ENCODE assay signal across 8 cellular contexts in genomic region chr17:77140166-77140877, GRCh38. TPM values are rescaled to one million over a fixed set of nuclear protein-coding genes. Genes with fewer than 3 reads are reported as not detected.
DNase-seq lines count a peak whose midpoint lies in the region; ATAC-seq and TF ChIP-seq lines count a peak whose summit lies in the region.

No MANE protein-coding gene starts in this region.

- H3K27me3 Mint-ChIP-seq in IgD-negative memory B cell: peaks cover 2% of the 10 kb centered on the region

- peaks cover 25% of the 10 kb centered on the region for H3K4me1 ChIP-seq in mucosa of stomach (ENCODE audit: control insufficient read depth, insufficient read depth, low read length)

- H3K4me3 Mint-ChIP-seq in IgD-negative memory B cell: peak overlapping the region; percentile 73 to 97 (median 88)

- H3K9me3 ChIP-seq in mucosa of stomach (ENCODE audit: control insufficient read depth, low read length): peaks cover 4% of the 10 kb centered on the region

- H3K9me3 Mint-ChIP-seq in IgD-negative memory B cell: peaks cover 0 to 4% (median 0%) of the 10 kb centered on the region in 3 donors

- no peaks in the 10 kb centered on the region for H3K27me3 ChIP-seq in mucosa of stomach (ENCODE audit: control insufficient read depth, insufficient read depth, low read length)

- DNase-seq in DMS153 treated with DMSO at 0.1 percent for 48 hours (lab: John Stamatoyannopoulos, UW; ENCODE audit: unreplicated experiment): peak; percentile 95
- DNase-seq in OCI-M1 (lab: John Stamatoyannopoulos, UW): peak; percentile 99
- DNase-seq in activated T-cell treated with anti-CD3 and anti-CD28 coated beads, Interleukin-2, amount 50 U/mL, for 1 hour: peak; percentile 99
- peak; percentile 99 to 100 for DNase-seq in erythroblast (lab: John Stamatoyannopoulos, UW)
- DNase-seq in stimulated activated CD8-positive, alpha-beta memory T cell treated with anti-CD3 and anti-CD28 coated beads, Interleukin-4, amount 100 ng/mL, for 48 hours: peak; percentile 100

- peaks cover 35 to 48% (median 47%) of the 10 kb centered on the region in 3 donors for H3K4me1 Mint-ChIP-seq in IgD-negative memory B cell

- peak; percentile 66 for ATAC-seq in GM21529 (IDR thresholded peaks at IDR 0.05; ENCODE audit: unreplicated experiment)

- peak overlapping the region; percentile 47 for H3K4me3 ChIP-seq in mucosa of stomach (ENCODE audit: low read length)

- peak overlapping the region; percentile 96 to 99 (median 98) for H3K27ac Mint-ChIP-seq in IgD-negative memory B cell

- no peaks in the 10 kb centered on the region for H3K36me3 ChIP-seq in mucosa of stomach (ENCODE audit: control insufficient read depth, insufficient read depth, low read length)

- TF ChIP-seq POLR2A in erythroblast (IDR thresholded peaks at IDR 0.05; ENCODE audit: low read length): peak; percentile 98

- H3K9ac ChIP-seq in mucosa of stomach (ENCODE audit: low read length): peak overlapping the region; percentile 90

- H3K36me3 Mint-ChIP-seq in IgD-negative memory B cell: peaks cover 10% of the 10 kb centered on the region

RNA-seq across cellular contexts. Expression of gene SEC14L1, which starts 0.4 kb away (rescaled TPM):
- polyA plus RNA-seq in IgD-negative memory B cell: 44.4 TPM

Comparison
In these comparisons a context has a peak if more than half of its experiments do, and no peak if none do; other contexts are left out.
1. Peak in every context shown above with its lines: DNase-seq, ATAC-seq and H3K4me3 ChIP-seq.